Comparison of ENCODE assay signal across 22 cellular contexts in the genomic region with DNA sequence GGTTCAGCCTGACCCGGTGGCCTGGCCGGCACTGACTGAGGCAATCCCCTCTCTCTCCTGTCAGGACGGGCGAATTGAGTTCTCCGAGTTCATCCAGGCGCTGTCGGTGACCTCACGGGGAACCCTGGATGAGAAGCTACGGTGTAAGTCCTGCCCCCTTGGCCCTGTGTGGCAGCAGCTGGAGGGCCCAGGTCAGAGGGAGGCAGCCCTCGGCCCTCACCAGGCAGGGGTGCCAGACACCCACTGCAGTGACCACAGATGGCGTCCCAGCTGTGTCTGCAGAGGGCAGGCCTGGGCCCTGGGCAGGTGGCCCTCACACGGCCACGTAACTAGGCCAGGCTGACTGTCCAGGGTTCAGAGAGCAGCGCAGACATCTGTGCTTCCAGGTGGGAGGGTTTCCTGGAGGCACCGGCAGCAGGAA. TPM values are rescaled to one million over a fixed set of nuclear protein-coding genes. Genes with fewer than 3 reads are reported as not detected.
DNase-seq lines count a peak whose midpoint lies in the region; ATAC-seq and TF ChIP-seq lines count a peak whose summit lies in the region.
"Had no signal": no experiment of that assay in that cellular context is flagged by ENCODE, and none has a peak within 500 bp of the region (broad histone marks: within the 10 kb centered on the region; RNA-seq: fewer than 3 reads in every experiment).

No MANE protein-coding gene starts in this region.

- H3K4me1 Mint-ChIP-seq in nephron = peaks cover 34% of the 10 kb centered on the region
- H3K4me1 Mint-ChIP-seq in activated T-cell treated with anti-CD3 and anti-CD28 coated beads, Interleukin-2, amount 50 U/mL, for 72 hours (ENCODE audit: low read depth) = no peaks in the 10 kb centered on the region

- H3K27me3 ChIP-seq in dorsolateral prefrontal cortex = no peaks in the 10 kb centered on the region
- no peaks in the 10 kb centered on the region for H3K27me3 ChIP-seq in uterus
- H3K27me3 ChIP-seq: BLaER1 treated with 17β-estradiol and CSF1 and Interleukin-3, amounts not matched to agents 10 nM and 100 nM; neutrophil; right lobe of liver had no signal

- peak; percentile 47 for DNase-seq in NCI-H510A (lab: John Stamatoyannopoulos, UW)
- DNase-seq in NCI-H510A treated with DMSO at 0.1 percent for 48 hours (lab: John Stamatoyannopoulos, UW) = no peak
- DNase-seq in dorsolateral prefrontal cortex = no peak
- DNase-seq in uterus = no peak
- DNase-seq in NCI-H1930 (lab: John Stamatoyannopoulos, UW) = no peak
- no peak for DNase-seq in activated T-cell treated with anti-CD3 and anti-CD28 coated beads, Interleukin-2, amount 50 U/mL, for 72 hours
- no peak for DNase-seq in activated naive CD4-positive, alpha-beta T cell treated with anti-CD3 and anti-CD28 coated beads, Interleukin-2, amount 50 U/mL, for 16 hours
- DNase-seq: 8988T; activated CD4-positive, alpha-beta T cell treated with anti-CD3 and anti-CD28 coated beads for 4 hours; activated CD8-positive, alpha-beta memory T cell treated with anti-CD3 and anti-CD28 coated beads, Interleukin-2, amount 50 U/mL, for 4 hours; activated gamma-delta T cell; amygdala; hippocampal formation; KG1; midbrain; MV-4-11; NCI-H2029 treated with DMSO at 0.1 percent for 48 hours; NCI-H526 treated with DMSO at 0.1 percent for 48 hours; right lobe of liver had no signal

- TF ChIP-seq POLR2A in uterus (IDR thresholded peaks at IDR 0.05) = no peak

- H3K4me3 ChIP-seq in dorsolateral prefrontal cortex (no peak overlapping the region), uterus (no peak overlapping the region)
- H3K4me3 ChIP-seq: BLaER1 treated with 17β-estradiol and CSF1 and Interleukin-3, amounts not matched to agents 10 nM and 100 nM; right lobe of liver had no signal

- H3K27ac Mint-ChIP-seq in nephron = peak overlapping the region; percentile 92 to 93 (median 93)
- H3K27ac Mint-ChIP-seq in activated T-cell treated with anti-CD3 and anti-CD28 coated beads, Interleukin-2, amount 50 U/mL, for 72 hours = no peak overlapping the region

- H3K9me3 ChIP-seq in uterus = no peaks in the 10 kb centered on the region
- H3K9me3 ChIP-seq: BLaER1 treated with 17β-estradiol and CSF1 and Interleukin-3, amounts not matched to agents 10 nM and 100 nM; neutrophil; right lobe of liver had no signal

- H3K27me3 Mint-ChIP-seq in nephron (ENCODE audit: low read depth) = no peaks in the 10 kb centered on the region
- no peaks in the 10 kb centered on the region for H3K27me3 Mint-ChIP-seq in activated T-cell treated with anti-CD3 and anti-CD28 coated beads, Interleukin-2, amount 50 U/mL, for 72 hours (ENCODE audit: low read depth)

- H3K4me1 ChIP-seq in uterus = peaks cover 3 to 13% of the 10 kb centered on the region in 2 donors
- H3K4me1 ChIP-seq: right lobe of liver had no signal

- peaks cover 16% of the 10 kb centered on the region for H3K36me3 Mint-ChIP-seq in nephron (ENCODE audit: low read depth)
- peaks cover 0 to 2% of the 10 kb centered on the region in 2 donors for H3K36me3 Mint-ChIP-seq in activated T-cell treated with anti-CD3 and anti-CD28 coated beads, Interleukin-2, amount 50 U/mL, for 72 hours (ENCODE audit: insufficient read depth in 2 of 2)

- H3K27ac ChIP-seq in dorsolateral prefrontal cortex = peak overlapping the region in 43 of 59 donors; percentile 3 to 83 (median 57)
- peak overlapping the region; percentile 78 to 82 for H3K27ac ChIP-seq in uterus
- H3K27ac ChIP-seq: BLaER1 treated with 17β-estradiol and CSF1 and Interleukin-3, amounts not matched to agents 10 nM and 100 nM; neutrophil; right lobe of liver had no signal

- intact Hi-C loops in dorsolateral prefrontal cortex (cut with DNase I) (no loop called here), uterus (cut with DNase I; ENCODE audit: low total_unique reads) (no loop called here)

- no peak overlapping the region for H3K4me3 Mint-ChIP-seq in nephron
- H3K4me3 Mint-ChIP-seq in activated T-cell treated with anti-CD3 and anti-CD28 coated beads, Interleukin-2, amount 50 U/mL, for 72 hours = no peak overlapping the region

- no peak for ATAC-seq in activated T-cell treated with anti-CD3 and anti-CD28 coated beads, Interleukin-2, amount 50 U/mL, for 72 hours (replicated peaks in 1 of 2)

- no peaks in the 10 kb centered on the region for H3K36me3 ChIP-seq in uterus
- H3K36me3 ChIP-seq: neutrophil, right lobe of liver had no signal

- TF ChIP-seq CTCF in dorsolateral prefrontal cortex (IDR thresholded peaks at IDR 0.05 in 54 of 56, conservative IDR thresholded peaks at IDR 0.05 in 2 of 56; ENCODE audit: low read depth in 1 of 56, partially characterized antibody in 56 of 56) = no peak
- TF ChIP-seq CTCF in nephron (IDR thresholded peaks at IDR 0.05; ENCODE audit: unreplicated experiment in 3 of 3) = no peak
- no peak for TF ChIP-seq CTCF in uterus (IDR thresholded peaks at IDR 0.05)

- H3K9me3 Mint-ChIP-seq in nephron = no peaks in the 10 kb centered on the region
- H3K9me3 Mint-ChIP-seq in activated T-cell treated with anti-CD3 and anti-CD28 coated beads, Interleukin-2, amount 50 U/mL, for 72 hours = no peaks in the 10 kb centered on the region

RNA-seq across cellular contexts. Expression of a gene that starts 45.9 kb away (rescaled TPM):
- total RNA-seq in dorsolateral prefrontal cortex (1 to 10 TPM in 44 of 120 experiments, under 1 TPM in 76; 0.16 to 2.9 (median 0.85) TPM), uterus (10 to 100 TPM in 3 of 4 donors, 1 to 10 TPM in 1; 1.8 to 46.7 (median 24.4) TPM)
- under 1 TPM; 0.12 to 0.17 TPM for total RNA-seq in activated T-cell treated with anti-CD3 and anti-CD28 coated beads, Interleukin-2, amount 50 U/mL, for 72 hours

RNA-seq across cellular contexts. Expression of a gene that starts 47.5 kb away (rescaled TPM):
- 100 to 1,000 TPM; 134 to 718 (median 501) TPM for total RNA-seq in dorsolateral prefrontal cortex
- 10 to 100 TPM in 3 of 4 donors, 1 to 10 TPM in 1; 4.1 to 99.3 (median 39.0) TPM for total RNA-seq in uterus
- total RNA-seq in activated T-cell treated with anti-CD3 and anti-CD28 coated beads, Interleukin-2, amount 50 U/mL, for 72 hours = 10 to 100 TPM; 18.7 to 28.1 TPM
